Comparison of ENCODE assay signal across 11 cellular contexts in genomic region chr17:35539659-35540026, GRCh38. TPM values are rescaled to one million over a fixed set of nuclear protein-coding genes. Genes with fewer than 3 reads are reported as not detected.
DNase-seq lines count a peak whose midpoint lies in the region; ATAC-seq and TF ChIP-seq lines count a peak whose summit lies in the region.
"Had no signal": no experiment of that assay in that cellular context is flagged by ENCODE, and none has a peak within 500 bp of the region (broad histone marks: within the 10 kb centered on the region; RNA-seq: fewer than 3 reads in every experiment).

No MANE protein-coding gene starts in this region.

- peaks cover 35% of the 10 kb centered on the region for H3K4me1 Mint-ChIP-seq in CD14-positive monocyte
- peaks cover 49% of the 10 kb centered on the region for H3K4me1 Mint-ChIP-seq in activated naive CD8-positive, alpha-beta T cell treated with anti-CD3 and anti-CD28 coated beads, Interleukin-2, amount 10 ng/mL, durations not matched to agents 7 days and 5 days
- no peaks in the 10 kb centered on the region for H3K4me1 Mint-ChIP-seq in neural crest cell

- no peaks in the 10 kb centered on the region for H3K79me2 ChIP-seq in HCT116 (ENCODE audit: insufficient read depth, low read length)

- H3K27ac Mint-ChIP-seq in CD14-positive monocyte (peak overlapping the region; percentile 38 to 99 (median 99)), neural crest cell (ENCODE audit: unreplicated experiment) (no peak overlapping the region)
- H3K27ac Mint-ChIP-seq in activated naive CD8-positive, alpha-beta T cell treated with anti-CD3 and anti-CD28 coated beads, Interleukin-2, amount 10 ng/mL, durations not matched to agents 7 days and 5 days: peak overlapping the region; percentile 99

- no peaks in the 10 kb centered on the region for H4K20me1 ChIP-seq in HCT116 (ENCODE audit: insufficient read depth)

- RAD21 ChIA-PET in HCT116 (lab: Charles Lee; ENCODE audit: low non-redundant PET in 1 of 2, low total read pairs in 2 of 2, uncharacterized antibody in 2 of 2, unreplicated experiment in 2 of 2): no interaction called here

- H3K4me3 ChIP-seq in HCT116 (replicated peaks in 1 of 2; ENCODE audit: low read depth in 1 of 2, low read length in 2 of 2): no peak overlapping the region

- H3K9me3 ChIP-seq in HCT116 (ENCODE audit: control insufficient read depth in 1 of 2, insufficient read depth in 1 of 2, low read depth in 1 of 2, low read length in 2 of 2): no peaks in the 10 kb centered on the region

- BruUV-seq in HCT116 (replicated peaks; lab: Mats Ljungman, UMichigan): no TSS peak

- H3K36me3 Mint-ChIP-seq in CD14-positive monocyte (no peaks in the 10 kb centered on the region), neural crest cell (ENCODE audit: low read depth) (no peaks in the 10 kb centered on the region)
- peaks cover 26% of the 10 kb centered on the region for H3K36me3 Mint-ChIP-seq in activated naive CD8-positive, alpha-beta T cell treated with anti-CD3 and anti-CD28 coated beads, Interleukin-2, amount 10 ng/mL, durations not matched to agents 7 days and 5 days

- H3K9me2 ChIP-seq in HCT116 (ENCODE audit: insufficient read depth): no peaks in the 10 kb centered on the region

- POLR2A ChIA-PET in HCT116 (lab: Charles Lee): no interaction called here
- POLR2A ChIA-PET in activated naive CD8-positive, alpha-beta T cell treated with anti-CD3 and anti-CD28 coated beads, Interleukin-2, amount 10 ng/mL, durations not matched to agents 7 days and 5 days (lab: Charles Lee): interaction anchor here (0.7 to 7.2 kb wide), 9 partner anchors 17 to 369 kb away, joined by 3 to 172 read pairs (median 7); partner anchors contain the start of genes PEX12 and SLFN5

- TF ChIP-seq CTCF in CD14-positive monocyte (IDR thresholded peaks at IDR 0.05) (peak; percentile 65), HCT116 (IDR thresholded peaks at IDR 0.05 in 2 of 3, conservative IDR thresholded peaks at IDR 0.05 in 1 of 3; ENCODE audit: borderline replicate concordance in 1 of 3, insufficient read depth in 1 of 3, low read depth in 2 of 3, low read length in 2 of 3) (no peak), neural crest cell (conservative IDR thresholded peaks at IDR 0.05) (peak; percentile 7)

- no peak for TF ChIP-seq RAD21 in HCT116 (IDR thresholded peaks at IDR 0.05; ENCODE audit: low read depth)

- no peak overlapping the region for H3K9ac ChIP-seq in HCT116 (ENCODE audit: low read length)

- H3K36me3 ChIP-seq in HCT116 (ENCODE audit: control insufficient read depth in 1 of 2, insufficient read depth in 2 of 2, low read length in 2 of 2): no peaks in the 10 kb centered on the region

- no peak for TF ChIP-seq POLR2A in HCT116 (IDR thresholded peaks at IDR 0.05; ENCODE audit: borderline replicate concordance, extremely low read depth, insufficient read depth, insufficient read length)

- intact Hi-C loops in CD14-positive monocyte (cut with micrococcal nuclease): loop anchor here in 1 of 2 donors (2.0 to 10.0 kb wide), 6 partner anchors 47 to 367 kb away; partner anchors contain the start of genes AP2B1, SLFN11, SLFN5 and TAF15
- intact Hi-C loops in HCT116 (cut with micrococcal nuclease): loop anchor here (1.0 to 5.0 kb wide), 4 partner anchors 208 to 542 kb away; no protein-coding TSS in a partner anchor

- no peaks in the 10 kb centered on the region; the same call in 1 of the 2 replicates for H3K27me3 ChIP-seq in HCT116 (ENCODE audit: insufficient read depth, low read length)

- H3K4me3 Mint-ChIP-seq in CD14-positive monocyte: peak overlapping the region; percentile 43 to 60
- H3K4me3 Mint-ChIP-seq in activated naive CD8-positive, alpha-beta T cell treated with anti-CD3 and anti-CD28 coated beads, Interleukin-2, amount 10 ng/mL, durations not matched to agents 7 days and 5 days: peak overlapping the region; percentile 94
- H3K4me3 Mint-ChIP-seq in neural crest cell: no peak overlapping the region

- peaks cover 0 to 5% of the 10 kb centered on the region in 2 experiments; a peak in 1 of 4 replicates for H3K4me1 ChIP-seq in HCT116 (ENCODE audit: control insufficient read depth in 1 of 2, insufficient read depth in 2 of 2, low read length in 2 of 2)

- H2AFZ ChIP-seq in HCT116 (ENCODE audit: low read depth, low read length, poor library complexity, severe bottlenecking): peak overlapping the region; percentile 99

- H3K27me3 Mint-ChIP-seq in CD14-positive monocyte (ENCODE audit: low read depth in 3 of 3): peaks cover 0 to 1% (median 0%) of the 10 kb centered on the region in 3 donors
- H3K27me3 Mint-ChIP-seq in activated naive CD8-positive, alpha-beta T cell treated with anti-CD3 and anti-CD28 coated beads, Interleukin-2, amount 10 ng/mL, durations not matched to agents 7 days and 5 days: no peaks in the 10 kb centered on the region
- H3K27me3 Mint-ChIP-seq in neural crest cell (ENCODE audit: low read depth): peaks cover 39% of the 10 kb centered on the region

- peak; percentile 54 for ATAC-seq in HCT116
- ATAC-seq in activated naive CD8-positive, alpha-beta T cell treated with anti-CD3 and anti-CD28 coated beads, Interleukin-2, amount 10 ng/mL, durations not matched to agents 7 days and 5 days (ENCODE audit: low read depth): no peak
- no peak for ATAC-seq in HG02840 (IDR thresholded peaks at IDR 0.05; ENCODE audit: low FRiP score, unreplicated experiment)
- ATAC-seq in GM18870 (IDR thresholded peaks at IDR 0.05; ENCODE audit: unreplicated experiment): no peak

- H3K27ac ChIP-seq in HCT116 (ENCODE audit: low read depth, low read length): no peak overlapping the region

- H3K4me2 ChIP-seq in HCT116 (ENCODE audit: low read length): peak overlapping the region; percentile 55

- no peak for DNase-seq in CD14-positive monocyte (ENCODE audit: low spot score)
- DNase-seq in HCT116 (ENCODE audit: low read depth, low spot score): no peak
- DNase-seq in activated naive CD8-positive, alpha-beta T cell treated with anti-CD3 and anti-CD28 coated beads, Interleukin-2, amount 10 ng/mL, durations not matched to agents 7 days and 5 days: no peak
- no peak for DNase-seq in neural crest cell (ENCODE audit: low read depth, low spot score)
- DNase-seq in SW480 (ENCODE audit: low spot score): no peak
- DNase-seq in activated CD4-positive, CD25-positive, alpha-beta regulatory T cell (lab: John Stamatoyannopoulos, UW): no peak

- H3K9me3 Mint-ChIP-seq in CD14-positive monocyte (no peaks in the 10 kb centered on the region), neural crest cell (no peaks in the 10 kb centered on the region)
- H3K9me3 Mint-ChIP-seq in activated naive CD8-positive, alpha-beta T cell treated with anti-CD3 and anti-CD28 coated beads, Interleukin-2, amount 10 ng/mL, durations not matched to agents 7 days and 5 days: no peaks in the 10 kb centered on the region

- CTCF ChIA-PET in HCT116 (lab: Charles Lee): interaction anchor here (0.7 to 1.1 kb wide), 11 partner anchors 12 to 412 kb away, joined by 3 to 13 read pairs (median 4); no protein-coding TSS in a partner anchor

TF ChIP-seq in HCT116, 20 proteins besides CTCF, POLR2A, EP300 and RAD21:
- TF ChIP-seq ELF1 (IDR thresholded peaks at IDR 0.05; ENCODE audit: borderline replicate concordance, low read depth) (no peak), SIN3A (IDR thresholded peaks at IDR 0.05; ENCODE audit: low read depth) (no peak), EZH2 (IDR thresholded peaks at IDR 0.05) (no peak), SRF (IDR thresholded peaks at IDR 0.05; ENCODE audit: low read depth) (no peak), POLR2AphosphoS5 (IDR thresholded peaks at IDR 0.05; ENCODE audit: low read depth, low read length) (no peak), CBX3 (IDR thresholded peaks at IDR 0.05; ENCODE audit: low read depth) (no peak), ZNF274 (IDR thresholded peaks at IDR 0.05; ENCODE audit: low read depth, low read length) (no peak), CEBPB (IDR thresholded peaks at IDR 0.05; ENCODE audit: low read depth) (no peak), SP1 (IDR thresholded peaks at IDR 0.05; ENCODE audit: low read depth) (no peak), EGR1 (IDR thresholded peaks at IDR 0.05; ENCODE audit: low read depth) (no peak)

RNA-seq across cellular contexts. Expression of gene SLFN12L, which starts 2.2 kb away (rescaled TPM):
- polyA plus RNA-seq in CD14-positive monocyte: under 1 TPM; 0.14 to 0.25 TPM
- total RNA-seq in HCT116 (2021; ENCODE audit: unreplicated experiment) (0.17 TPM), neural crest cell (not detected in 2 replicates)
- polyA plus RNA-seq in HCT116 (2012): not detected in 2 replicates
- total RNA-seq in activated naive CD8-positive, alpha-beta T cell treated with anti-CD3 and anti-CD28 coated beads, Interleukin-2, amount 10 ng/mL, durations not matched to agents 7 days and 5 days: 100 to 1,000 TPM; 133 to 139 TPM

RNA-seq across cellular contexts. Expression of gene SLFN14, which starts 21.0 kb away (rescaled TPM):
- under 1 TPM; 0.11 to 0.12 TPM for polyA plus RNA-seq in CD14-positive monocyte
- total RNA-seq in HCT116 (2021; ENCODE audit: unreplicated experiment) (not detected), neural crest cell (not detected in 2 replicates)
- not detected in 2 replicates for polyA plus RNA-seq in HCT116 (2012)
- not detected for total RNA-seq in activated naive CD8-positive, alpha-beta T cell treated with anti-CD3 and anti-CD28 coated beads, Interleukin-2, amount 10 ng/mL, durations not matched to agents 7 days and 5 days
- total RNA-seq: Daoy, dermis blood vessel endothelial cell, posterior vena cava had no signal

RNA-seq across cellular contexts. Expression of gene PEX12, which starts 38.7 kb away (rescaled TPM):
- polyA plus RNA-seq in CD14-positive monocyte: under 1 TPM; 0.08 to 0.72 TPM
- total RNA-seq in HCT116 (2021; ENCODE audit: unreplicated experiment) (5.0 TPM), neural crest cell (4.2 and 5.1 TPM in 2 replicates)
- 3.0 and 5.6 TPM in 2 replicates for polyA plus RNA-seq in HCT116 (2012)
- 1 to 10 TPM; 4.4 to 4.6 TPM for total RNA-seq in activated naive CD8-positive, alpha-beta T cell treated with anti-CD3 and anti-CD28 coated beads, Interleukin-2, amount 10 ng/mL, durations not matched to agents 7 days and 5 days

RNA-seq across cellular contexts. Expression of gene AP2B1, which starts 47.5 kb away (rescaled TPM):
- 10 to 100 TPM; 29.4 to 44.2 TPM for polyA plus RNA-seq in CD14-positive monocyte
- total RNA-seq in HCT116 (2021; ENCODE audit: unreplicated experiment) (198 TPM), neural crest cell (216 and 228 TPM in 2 replicates)
- 98.8 and 127 TPM in 2 replicates for polyA plus RNA-seq in HCT116 (2012)
- 100 to 1,000 TPM; 154 to 163 TPM for total RNA-seq in activated naive CD8-positive, alpha-beta T cell treated with anti-CD3 and anti-CD28 coated beads, Interleukin-2, amount 10 ng/mL, durations not matched to agents 7 days and 5 days

Comparison
In these comparisons a context has a peak if more than half of its experiments do, and no peak if none do; other contexts are left out.
1. CTCF ChIP-seq: peak in CD14-positive monocyte (single experiment) and neural crest cell (single experiment); none in HCT116 (0 of 3).
2. RNA of gene SLFN12L, which starts 2.2 kb away (total RNA-seq): 133 to 139 TPM in activated naive CD8-positive, alpha-beta T cell treated with anti-CD3 and anti-CD28 coated beads, Interleukin-2, amount 10 ng/mL, durations not matched to agents 7 days and 5 days; 0.17 TPM in HCT116 (single experiment) and not detected in neural crest cell; every median in the first group is over 100 times any median in the second.